1 cellular context compared by ENCODE assay signal in the genomic region with DNA sequence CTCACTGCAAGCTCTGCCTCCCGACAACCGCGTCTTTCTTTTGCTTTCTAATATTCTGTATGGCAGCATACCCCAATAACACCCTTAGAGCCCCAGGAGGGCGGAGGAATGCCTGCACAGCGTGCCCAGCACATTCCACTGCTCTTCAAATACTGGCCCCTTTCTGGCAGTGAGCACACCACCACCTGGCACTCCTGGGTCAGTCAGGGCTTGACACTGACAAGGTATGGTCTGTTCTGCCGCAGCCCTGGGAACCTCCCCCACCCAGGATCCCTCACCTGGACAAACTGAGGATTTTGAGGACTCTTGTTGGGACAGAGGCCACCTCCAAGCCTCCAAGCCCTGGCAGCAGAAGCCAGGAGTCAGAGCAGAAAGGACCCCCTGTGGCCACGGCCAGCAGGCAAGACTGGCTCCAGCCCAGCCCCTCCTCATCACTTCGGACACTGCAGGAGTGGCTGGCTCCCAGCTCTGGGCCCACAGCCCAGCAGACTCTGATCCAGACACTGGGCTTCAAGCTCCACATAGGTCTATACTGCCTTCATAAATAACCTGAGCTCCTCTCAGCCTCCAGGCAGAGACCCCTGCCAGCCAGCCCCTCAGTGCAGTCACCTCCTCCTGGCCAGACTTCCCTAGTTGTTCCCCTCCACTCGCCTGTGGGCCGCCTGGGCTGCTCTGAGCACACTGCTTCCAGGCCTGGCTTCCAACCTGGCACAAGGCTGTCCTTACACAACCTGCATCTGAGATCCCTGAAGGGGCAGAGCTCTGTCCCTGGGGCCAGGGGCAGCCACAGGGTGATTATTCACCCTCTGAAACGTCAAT.
TF ChIP-seq lines count a peak whose summit lies in the region.

No MANE protein-coding gene starts in this region.

TF ChIP-seq in SK-N-SH, 30 proteins besides CTCF, POLR2A, EP300 and RAD21 (continued from another document):
- TF ChIP-seq, protein P1, sequence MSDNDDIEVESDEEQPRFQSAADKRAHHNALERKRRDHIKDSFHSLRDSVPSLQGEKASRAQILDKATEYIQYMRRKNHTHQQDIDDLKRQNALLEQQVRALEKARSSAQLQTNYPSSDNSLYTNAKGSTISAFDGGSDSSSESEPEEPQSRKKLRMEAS (IDR thresholded peaks at IDR 0.05; ENCODE audit: low read depth), result no peak
- TF ChIP-seq, protein P2, sequence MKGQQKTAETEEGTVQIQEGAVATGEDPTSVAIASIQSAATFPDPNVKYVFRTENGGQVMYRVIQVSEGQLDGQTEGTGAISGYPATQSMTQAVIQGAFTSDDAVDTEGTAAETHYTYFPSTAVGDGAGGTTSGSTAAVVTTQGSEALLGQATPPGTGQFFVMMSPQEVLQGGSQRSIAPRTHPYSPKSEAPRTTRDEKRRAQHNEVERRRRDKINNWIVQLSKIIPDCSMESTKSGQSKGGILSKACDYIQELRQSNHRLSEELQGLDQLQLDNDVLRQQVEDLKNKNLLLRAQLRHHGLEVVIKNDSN (IDR thresholded peaks at IDR 0.05; ENCODE audit: borderline replicate concordance, low read depth), result no peak
- TF ChIP-seq TEAD4 (IDR thresholded peaks at IDR 0.05; ENCODE audit: borderline replicate concordance, insufficient read depth) (no peak), YY1 (IDR thresholded peaks at IDR 0.05; ENCODE audit: low read depth) (no peak), FOSL2 (IDR thresholded peaks at IDR 0.05; ENCODE audit: borderline replicate concordance, low read depth) (no peak), SMC3 (IDR thresholded peaks at IDR 0.05; ENCODE audit: low read depth, low read length) (no peak), FOXM1 (IDR thresholded peaks at IDR 0.05; ENCODE audit: low read depth) (no peak), RXRA (IDR thresholded peaks at IDR 0.05; ENCODE audit: borderline replicate concordance, low read depth) (no peak)
- TF ChIP-seq, protein P3, sequence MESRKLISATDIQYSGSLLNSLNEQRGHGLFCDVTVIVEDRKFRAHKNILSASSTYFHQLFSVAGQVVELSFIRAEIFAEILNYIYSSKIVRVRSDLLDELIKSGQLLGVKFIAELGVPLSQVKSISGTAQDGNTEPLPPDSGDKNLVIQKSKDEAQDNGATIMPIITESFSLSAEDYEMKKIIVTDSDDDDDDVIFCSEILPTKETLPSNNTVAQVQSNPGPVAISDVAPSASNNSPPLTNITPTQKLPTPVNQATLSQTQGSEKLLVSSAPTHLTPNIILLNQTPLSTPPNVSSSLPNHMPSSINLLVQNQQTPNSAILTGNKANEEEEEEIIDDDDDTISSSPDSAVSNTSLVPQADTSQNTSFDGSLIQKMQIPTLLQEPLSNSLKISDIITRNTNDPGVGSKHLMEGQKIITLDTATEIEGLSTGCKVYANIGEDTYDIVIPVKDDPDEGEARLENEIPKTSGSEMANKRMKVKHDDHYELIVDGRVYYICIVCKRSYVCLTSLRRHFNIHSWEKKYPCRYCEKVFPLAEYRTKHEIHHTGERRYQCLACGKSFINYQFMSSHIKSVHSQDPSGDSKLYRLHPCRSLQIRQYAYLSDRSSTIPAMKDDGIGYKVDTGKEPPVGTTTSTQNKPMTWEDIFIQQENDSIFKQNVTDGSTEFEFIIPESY (IDR thresholded peaks at IDR 0.05; ENCODE audit: borderline replicate concordance, low read depth), result no peak
